ENCODE assay signal across 27 cellular contexts in genomic region chr3:152771120-152771519, GRCh38.
"Had no signal": no experiment of that assay in that cellular context is flagged by ENCODE, and none has a peak within 500 bp of the region (broad histone marks: within the 10 kb centered on the region; RNA-seq: fewer than 3 reads in every experiment).

No MANE protein-coding gene starts in this region.

- H3K27ac ChIP-seq: left ventricle myocardium inferior, neural progenitor cell, neutrophil, prostate gland, sigmoid colon, tibial nerve, uterus had no signal

- H2AFZ ChIP-seq: neural progenitor cell had no signal

- H3K36me3 ChIP-seq: left ventricle myocardium inferior, neural progenitor cell, neutrophil, prostate gland, sigmoid colon, tibial nerve, uterus had no signal

- DNase-seq: hypothalamus; immature natural killer cell; left ventricle myocardium inferior; mesendoderm; naive B cell; natural killer cell; nephron progenitor cell; occipital lobe; posterior cingulate gyrus; right cardiac atrium; sigmoid colon; stimulated activated CD4-positive, alpha-beta T cell treated with anti-CD3 and anti-CD28 coated beads, Interleukin-1b, Interleukin-23, amount 100 ng/mL, for 48 hours; stimulated activated CD4-positive, alpha-beta T cell treated with anti-CD3 and anti-CD28 coated beads, Interleukin-2, amount 100 ng/mL, for 48 hours; stimulated activated CD4-positive, alpha-beta T cell treated with anti-CD3 and anti-CD28 coated beads, Interleukin-4, amount 100 ng/mL, for 4 hours; stimulated activated CD8-positive, alpha-beta memory T cell treated with anti-CD3 and anti-CD28 coated beads, Interleukin-4, amount 100 ng/mL, for 48 hours; stimulated activated naive CD4-positive, alpha-beta T cell treated with Interleukin-2 at 50 U/mL for 16 hours; stimulated activated naive CD8-positive, alpha-beta T cell treated with anti-CD3 and anti-CD28 coated beads, Interleukin-15, amount 100 ng/mL, for 72 hours; substantia nigra; uterus had no signal

- H3K4me2 ChIP-seq: neural progenitor cell, smooth muscle cell had no signal

- ATAC-seq: natural killer cell; right cardiac atrium; stimulated activated memory B cell treated with anti-CD40 and anti-IgM and Interleukin-4, amounts not matched to agents 10 μg/mL and 1 μg/mL and 100 μg/mL, for 72 hours; stimulated activated naive CD8-positive, alpha-beta T cell treated with anti-CD3 and anti-CD28 coated beads, Interleukin-15, amount 100 ng/mL, for 72 hours had no signal

- H3K4me3 ChIP-seq: left ventricle myocardium inferior, lung, neural progenitor cell, prostate gland, sigmoid colon, smooth muscle cell, tibial nerve, uterus had no signal

- FAIRE-seq: islet of Langerhans had no signal

- H3K9ac ChIP-seq: neural progenitor cell had no signal

- H3K9me3 ChIP-seq: neutrophil, prostate gland, sigmoid colon, tibial nerve, uterus had no signal

- H3K4me1 ChIP-seq: prostate gland, sigmoid colon, uterus had no signal

- H3K27me3 ChIP-seq: neural progenitor cell, neutrophil, sigmoid colon, tibial nerve had no signal
